In genomic region chr6:4776967-4777925, GRCh38 we compare ENCODE assay signal across 8 cellular contexts. TPM values are rescaled to one million over a fixed set of nuclear protein-coding genes. Genes with fewer than 3 reads are reported as not detected.
DNase-seq lines count a peak whose midpoint lies in the region; ATAC-seq and TF ChIP-seq lines count a peak whose summit lies in the region.

No MANE protein-coding gene starts in this region.

- H3K36me3 ChIP-seq in HEK293 (ENCODE audit: control insufficient read depth in 2 of 2, insufficient read depth in 1 of 2, low read length in 2 of 2) (no peaks in the 10 kb centered on the region), colonic mucosa (no peaks in the 10 kb centered on the region)

- H3K4me3 ChIP-seq in HEK293 (ENCODE audit: low read depth, low read length) (peak overlapping the region; percentile 55), colonic mucosa (peak overlapping the region; percentile 59)

- peak overlapping the region; percentile 85 for H3K4me3 Mint-ChIP-seq in T-helper 1 cell treated with Interleukin-12 subunit alpha and Interleukin-12 subunit beta and Interleukin-4 antibody, amounts not matched to agents 30 μg/mL and 1 μg/mL, for 36 hours
- H3K4me3 Mint-ChIP-seq in memory B cell = peak overlapping the region; percentile 96

- H3K9me3 Mint-ChIP-seq in T-helper 1 cell treated with Interleukin-12 subunit alpha and Interleukin-12 subunit beta and Interleukin-4 antibody, amounts not matched to agents 30 μg/mL and 1 μg/mL, for 36 hours = peaks cover 10% of the 10 kb centered on the region
- H3K9me3 Mint-ChIP-seq in memory B cell = peaks cover 6% of the 10 kb centered on the region

- TF ChIP-seq CTCF in HEK293 (tag by site-specific recombination; IDR thresholded peaks at IDR 0.05) (no peak), colonic mucosa (IDR thresholded peaks at IDR 0.05) (no peak)

- peak overlapping the region; percentile 39 to 70 for H3K9ac ChIP-seq in colonic mucosa (ENCODE audit: low read depth in 2 of 2, low read length in 2 of 2)

- H3K27me3 ChIP-seq in colonic mucosa = no peaks in the 10 kb centered on the region

- POLR2A ChIA-PET in HEK293 (lab: Yijun Ruan, JAX) = interaction anchor here (0.5 to 3.1 kb wide), 8 partner anchors 9 to 165 kb away, joined by 3 to 17 read pairs (median 5); no protein-coding TSS in a partner anchor

- H3K27me3 Mint-ChIP-seq in T-helper 1 cell treated with Interleukin-12 subunit alpha and Interleukin-12 subunit beta and Interleukin-4 antibody, amounts not matched to agents 30 μg/mL and 1 μg/mL, for 36 hours (ENCODE audit: low read depth) = peaks cover 25% of the 10 kb centered on the region
- no peaks in the 10 kb centered on the region for H3K27me3 Mint-ChIP-seq in memory B cell

- H3K27ac ChIP-seq in HEK293 (ENCODE audit: extremely low read depth, low read depth, low read length) (no peak overlapping the region), colonic mucosa (peak overlapping the region; percentile 46)

- H3K4me1 Mint-ChIP-seq in T-helper 1 cell treated with Interleukin-12 subunit alpha and Interleukin-12 subunit beta and Interleukin-4 antibody, amounts not matched to agents 30 μg/mL and 1 μg/mL, for 36 hours (ENCODE audit: low read depth) = peaks cover 37% of the 10 kb centered on the region
- H3K4me1 Mint-ChIP-seq in memory B cell = peaks cover 49% of the 10 kb centered on the region

- CTCF ChIA-PET in HEK293 (lab: Yijun Ruan, JAX) = interaction anchor here (1.0 to 1.4 kb wide), 4 partner anchors 9 to 462 kb away, joined by 3 to 4 read pairs (median 4); no protein-coding TSS in a partner anchor

- H3K9me3 ChIP-seq in HEK293 (ENCODE audit: control insufficient read depth, insufficient read depth, low read depth, low read length) (no peaks in the 10 kb centered on the region), colonic mucosa (no peaks in the 10 kb centered on the region)

- intact Hi-C loops in colonic mucosa (cut with DNase I) = loop anchor here (10.0 kb wide), 1 partner anchor 462 kb away; no protein-coding TSS in a partner anchor

- H3K36me3 Mint-ChIP-seq in T-helper 1 cell treated with Interleukin-12 subunit alpha and Interleukin-12 subunit beta and Interleukin-4 antibody, amounts not matched to agents 30 μg/mL and 1 μg/mL, for 36 hours (ENCODE audit: low read depth) = peaks cover 17% of the 10 kb centered on the region
- H3K36me3 Mint-ChIP-seq in memory B cell = peaks cover 4% of the 10 kb centered on the region

- ATAC-seq in memory B cell (ENCODE audit: low read depth) (no peak), HG03196 (IDR thresholded peaks at IDR 0.05; ENCODE audit: unreplicated experiment) (no peak), HG03097 (IDR thresholded peaks at IDR 0.05; ENCODE audit: low FRiP score, unreplicated experiment) (no peak)

- peak; percentile 37 for DNase-seq in COLO829 (ENCODE audit: low spot score)
- peak; percentile 47 for DNase-seq in colonic mucosa
- DNase-seq in memory B cell (ENCODE audit: low spot score in 2 of 2) = peak; percentile 14 to 37
- peak; percentile 20 for DNase-seq in stromal cell of bone marrow (ENCODE audit: low read depth)

- H3K27ac Mint-ChIP-seq in T-helper 1 cell treated with Interleukin-12 subunit alpha and Interleukin-12 subunit beta and Interleukin-4 antibody, amounts not matched to agents 30 μg/mL and 1 μg/mL, for 36 hours = peak overlapping the region; percentile 75
- peak overlapping the region; percentile 88 for H3K27ac Mint-ChIP-seq in memory B cell

- peaks cover 13% of the 10 kb centered on the region for H3K4me1 ChIP-seq in HEK293 (ENCODE audit: control insufficient read depth, insufficient read depth, low read length)
- peaks cover 5% of the 10 kb centered on the region for H3K4me1 ChIP-seq in colonic mucosa

TF ChIP-seq in HEK293, 187 proteins besides CTCF, POLR2A, EP300 and RAD21:
- TF ChIP-seq ZNF626 (tag by site-specific recombination; IDR thresholded peaks at IDR 0.05) = no peak
- 0 out of 2 replicates have a peak, but pooled peaks have one; percentile 10 for TF ChIP-seq SP3 (tag by site-specific recombination; IDR thresholded peaks at IDR 0.05)
- TF ChIP-seq ZNF174 (tag by site-specific recombination; IDR thresholded peaks at IDR 0.05) = no peak
- TF ChIP-seq ZFHX2 (tag by site-specific recombination; conservative IDR thresholded peaks at IDR 0.05) = peak; percentile 26; the same call in 1 of the 2 replicates
- TF ChIP-seq IKZF3 (tag by site-specific recombination; IDR thresholded peaks at IDR 0.05) = no peak
- no peak for TF ChIP-seq GLIS2 (tag by site-specific recombination; IDR thresholded peaks at IDR 0.05)

RNA-seq across cellular contexts. Expression of gene CDYL, which starts 1.0 kb away (rescaled TPM):
- total RNA-seq in colonic mucosa = 10 to 100 TPM; 44.3 to 48.6 TPM
